Comparison of ENCODE assay signal across 1 cellular context in the genomic region with DNA sequence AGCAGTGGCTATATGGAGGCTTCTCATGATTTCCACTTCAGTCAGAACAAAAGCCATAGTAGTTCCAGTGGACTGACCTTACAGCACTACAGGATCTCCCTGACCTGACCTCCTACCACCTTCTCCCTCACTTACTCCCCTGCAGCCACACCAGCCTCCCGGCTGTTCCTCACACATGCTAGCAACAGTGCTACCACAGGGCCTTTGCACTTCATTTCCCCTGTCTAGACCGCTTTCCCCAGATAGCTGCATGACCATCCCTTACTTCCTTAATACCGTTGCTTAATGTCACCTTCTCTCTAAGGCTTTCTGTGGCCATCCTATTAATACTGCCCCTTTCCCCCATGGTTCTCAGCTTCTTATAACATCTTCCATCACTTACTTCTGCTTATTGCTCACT.
TF ChIP-seq lines count a peak whose summit lies in the region.

No MANE protein-coding gene starts in this region.

TF ChIP-seq in HepG2, 621 proteins besides CTCF, POLR2A, EP300 and RAD21:
- TF ChIP-seq ZNF703 (CRISPR knock-in tag; IDR thresholded peaks at IDR 0.05; ENCODE audit: borderline replicate concordance) (no peak), CENPBD1 (CRISPR knock-in tag; IDR thresholded peaks at IDR 0.05; ENCODE audit: borderline replicate concordance, low read depth) (no peak), ZNF879 (CRISPR knock-in tag; IDR thresholded peaks at IDR 0.05) (no peak), ZNF235 (CRISPR knock-in tag; IDR thresholded peaks at IDR 0.05; ENCODE audit: borderline replicate concordance) (no peak)
